In the genomic region with DNA sequence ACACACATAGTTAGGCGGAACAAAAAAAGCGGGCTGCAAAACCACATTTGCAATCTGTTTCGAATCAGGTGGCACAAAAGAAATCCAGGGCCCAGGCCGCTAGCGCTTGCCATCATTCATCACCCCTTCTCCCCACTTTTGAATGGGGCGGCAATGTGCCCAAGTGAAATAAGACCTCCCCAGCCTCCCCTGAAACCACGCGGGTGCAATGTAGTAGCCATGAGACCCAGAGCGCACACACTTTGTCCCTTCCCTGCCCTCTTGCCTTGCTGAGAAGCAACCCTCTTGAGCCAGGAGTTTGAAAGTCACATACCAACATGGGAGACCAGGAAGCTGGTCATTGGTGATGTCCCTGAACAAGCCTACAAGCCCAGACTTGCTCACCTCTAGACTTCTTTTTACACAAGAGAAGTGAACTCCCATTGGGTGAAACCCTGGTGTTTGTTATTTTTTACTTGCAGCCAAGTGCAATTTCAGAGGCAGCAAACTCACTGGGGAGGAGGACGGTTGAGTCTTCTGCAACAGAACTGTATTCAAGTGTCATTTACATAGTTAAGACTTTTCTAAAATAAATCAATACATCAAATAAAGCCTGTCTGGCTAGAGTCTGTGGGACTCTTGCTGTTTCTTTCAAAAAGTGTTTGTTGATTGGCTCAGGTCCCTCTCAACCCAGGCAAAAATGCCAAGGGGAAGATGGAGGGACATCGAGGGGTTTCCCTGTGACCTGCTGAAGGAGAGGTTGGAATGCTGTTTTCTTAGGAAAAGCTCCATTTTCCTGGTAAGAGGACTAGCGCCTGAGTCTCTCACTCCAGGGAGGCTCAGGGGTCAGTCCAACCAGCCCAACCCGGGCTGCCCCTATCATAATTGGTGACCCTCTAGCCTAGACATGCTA, we compare ENCODE assay signal across 15 cellular contexts.
DNase-seq lines count a peak whose midpoint lies in the region; ATAC-seq, FAIRE-seq and TF ChIP-seq lines count a peak whose summit lies in the region.
"Had no signal": no experiment of that assay in that cellular context is flagged by ENCODE, and none has a peak within 500 bp of the region (broad histone marks: within the 10 kb centered on the region; RNA-seq: fewer than 3 reads in every experiment).

No MANE protein-coding gene starts in this region.

- H3K4me3 ChIP-seq in RWPE2 (ENCODE audit: severe bottlenecking), result no peak overlapping the region
- H3K4me3 ChIP-seq in HepG2 (replicated peaks in 1 of 3; ENCODE audit: insufficient read depth in 1 of 3, low read depth in 2 of 3, low read length in 3 of 3), result no peak overlapping the region
- no peak overlapping the region for H3K4me3 ChIP-seq in HAP-1
- H3K4me3 ChIP-seq: esophagus squamous epithelium, left ventricle myocardium inferior had no signal

- CTCF ChIA-PET in HepG2 (lab: Yijun Ruan, JAX; ENCODE audit: low intra/inter-chr PET ratio, low total read pairs), result no interaction called here

- TSS peak; percentile 77 for BruUV-seq in HepG2 (replicated peaks; lab: Mats Ljungman, UMichigan)

- no peaks in the 10 kb centered on the region for H4K20me1 ChIP-seq in HepG2 (ENCODE audit: insufficient read depth, low read length)

- no peaks in the 10 kb centered on the region for H3K36me3 ChIP-seq in RWPE2 (ENCODE audit: low read depth)
- no peaks in the 10 kb centered on the region for H3K36me3 ChIP-seq in HepG2 (replicated peaks in 1 of 2; ENCODE audit: control insufficient read depth in 1 of 2, insufficient read depth in 2 of 2, low read length in 2 of 2)
- no peaks in the 10 kb centered on the region for H3K36me3 ChIP-seq in HAP-1 (replicated peaks)
- H3K36me3 ChIP-seq: esophagus squamous epithelium, left ventricle myocardium inferior had no signal

- TF ChIP-seq CTCF in RWPE2 (IDR thresholded peaks at IDR 0.05; ENCODE audit: poor library complexity, severe bottlenecking) (no peak), HepG2 (CRISPR knock-in tag; IDR thresholded peaks at IDR 0.05) (no peak)

- no peak for FAIRE-seq in HepG2 (lab: Jason Lieb, UNC)
- FAIRE-seq: G401.6, TTC549 had no signal

- POLR2A ChIA-PET in HepG2 (lab: Yijun Ruan, JAX), result interaction anchor here (0.7 to 2.6 kb wide), 12 partner anchors 11 to 183 kb away, joined by 3 to 17 read pairs (median 4); no protein-coding TSS in a partner anchor

- 72% methylated on average over 13 of the region's 13 CpGs for WGBS in HepG2 (ENCODE audit: low lambda C conversion rate)

- H3K79me2 ChIP-seq in HepG2 (ENCODE audit: insufficient read depth, low read length), result no peaks in the 10 kb centered on the region

- H3K9me3 ChIP-seq in RWPE2 (ENCODE audit: severe bottlenecking) (no peaks in the 10 kb centered on the region), HepG2 (ENCODE audit: low read length) (no peaks in the 10 kb centered on the region), HAP-1 (no peaks in the 10 kb centered on the region)
- H3K9me3 ChIP-seq: esophagus squamous epithelium, left ventricle myocardium inferior had no signal

- peak; percentile 14 for ATAC-seq in RWPE2 (ENCODE audit: low read depth)
- peak; percentile 2; the same call in 1 of the 3 replicates for ATAC-seq in HepG2
- ATAC-seq in HG02870 (IDR thresholded peaks at IDR 0.05; ENCODE audit: unreplicated experiment), result no peak
- ATAC-seq in HG03520 (IDR thresholded peaks at IDR 0.05; ENCODE audit: unreplicated experiment), result no peak
- ATAC-seq: activated CD8-positive, alpha-beta T cell treated with anti-CD3 and anti-CD28 coated beads for 36 hours; activated T-helper 17 cell treated with anti-CD3 and anti-CD28 coated beads, Interleukin-2, amount 50 U/mL, for 72 hours had no signal

- H3K27ac ChIP-seq in RWPE2 (ENCODE audit: poor library complexity, severe bottlenecking) (peak overlapping the region; percentile 42), HepG2 (ENCODE audit: extremely low read length, insufficient read depth, low read length) (peak overlapping the region; percentile 45)
- H3K27ac ChIP-seq: left ventricle myocardium inferior had no signal

- DNase-seq in DMS153 (lab: John Stamatoyannopoulos, UW) (peak; percentile 92), LoVo (ENCODE audit: low spot score) (peak; percentile 31), RWPE2 (ENCODE audit: low spot score) (no peak), HepG2 (ENCODE audit: low spot score) (peak; percentile 55), HAP-1 (ENCODE audit: low spot score in 2 of 2) (no peak)
- DNase-seq: activated CD8-positive, alpha-beta T cell treated with anti-CD3 and anti-CD28 coated beads for 36 hours; esophagus squamous epithelium; left ventricle myocardium inferior; MV-4-11; naive B cell had no signal

- peak overlapping the region; percentile 29 for H3K4me2 ChIP-seq in HepG2 (ENCODE audit: low read depth, low read length)

- H3K4me1 ChIP-seq in RWPE2 (ENCODE audit: insufficient read depth, poor library complexity, severe bottlenecking) (peaks cover 36% of the 10 kb centered on the region), HepG2 (ENCODE audit: insufficient read depth, low read length) (peaks cover 83% of the 10 kb centered on the region), HAP-1 (no peaks in the 10 kb centered on the region)

- H3K27me3 ChIP-seq in RWPE2 (ENCODE audit: insufficient read depth, poor library complexity, severe bottlenecking) (no peaks in the 10 kb centered on the region), HepG2 (ENCODE audit: control insufficient read depth in 1 of 2, insufficient read depth in 2 of 2, low read length in 2 of 2) (no peaks in the 10 kb centered on the region), HAP-1 (ENCODE audit: low read depth) (peaks cover 14% of the 10 kb centered on the region)
- H3K27me3 ChIP-seq: esophagus squamous epithelium had no signal

- peak overlapping the region; percentile 29 for H2AFZ ChIP-seq in HepG2 (ENCODE audit: low read length)

- TF ChIP-seq EP300 in HepG2 (IDR thresholded peaks at IDR 0.05; ENCODE audit: low read depth in 2 of 2, low read length in 2 of 2), result no peak
- no peak for TF ChIP-seq EP300 in HepG2 (CRISPR knock-in tag; IDR thresholded peaks at IDR 0.05; ENCODE audit: borderline replicate concordance)

- in situ Hi-C loops in HepG2 (cut with HindIII; ENCODE audit: extremely low pct_ligation_motif_present, low pct_unique_long_range_greater_than_20kb), result no loop called here
- in situ Hi-C loops in HAP-1 (cut with MboI; ENCODE audit: low sequenced_read_pairs), result no loop called here

- TF ChIP-seq POLR2A in HepG2 (IDR thresholded peaks at IDR 0.05; ENCODE audit: insufficient read depth in 1 of 2, low read depth in 2 of 2, low read length in 2 of 2), result no peak

- no peak for TF ChIP-seq RAD21 in HepG2 (CRISPR knock-in tag; IDR thresholded peaks at IDR 0.05)

- H3K9ac ChIP-seq in HepG2 (ENCODE audit: insufficient read depth, low read depth, low read length), result no peak overlapping the region

- intact Hi-C loops in HepG2 (cut with micrococcal nuclease; ENCODE audit: unreplicated experiment), result no loop called here

TF ChIP-seq in HepG2, 621 proteins besides CTCF, POLR2A, EP300 and RAD21 (continues in another document):
- TF ChIP-seq ZNF674 (CRISPR knock-in tag; IDR thresholded peaks at IDR 0.05; ENCODE audit: low read depth) (no peak), NAIF1 (CRISPR knock-in tag; IDR thresholded peaks at IDR 0.05; ENCODE audit: borderline replicate concordance) (0 out of 2 replicates have a peak, but pooled peaks have one; percentile 16), ZNF17 (CRISPR knock-in tag; IDR thresholded peaks at IDR 0.05) (peak; percentile 16; the same call in 1 of the 2 replicates), POLR2G (IDR thresholded peaks at IDR 0.05; ENCODE audit: low read depth, low read length) (peak; percentile 37; the same call in 1 of the 2 replicates), ESRRA (CRISPR knock-in tag; IDR thresholded peaks at IDR 0.05; ENCODE audit: low read depth) (0 out of 2 replicates have a peak, but pooled peaks have one; percentile 35)
- TF ChIP-seq, protein P1, sequence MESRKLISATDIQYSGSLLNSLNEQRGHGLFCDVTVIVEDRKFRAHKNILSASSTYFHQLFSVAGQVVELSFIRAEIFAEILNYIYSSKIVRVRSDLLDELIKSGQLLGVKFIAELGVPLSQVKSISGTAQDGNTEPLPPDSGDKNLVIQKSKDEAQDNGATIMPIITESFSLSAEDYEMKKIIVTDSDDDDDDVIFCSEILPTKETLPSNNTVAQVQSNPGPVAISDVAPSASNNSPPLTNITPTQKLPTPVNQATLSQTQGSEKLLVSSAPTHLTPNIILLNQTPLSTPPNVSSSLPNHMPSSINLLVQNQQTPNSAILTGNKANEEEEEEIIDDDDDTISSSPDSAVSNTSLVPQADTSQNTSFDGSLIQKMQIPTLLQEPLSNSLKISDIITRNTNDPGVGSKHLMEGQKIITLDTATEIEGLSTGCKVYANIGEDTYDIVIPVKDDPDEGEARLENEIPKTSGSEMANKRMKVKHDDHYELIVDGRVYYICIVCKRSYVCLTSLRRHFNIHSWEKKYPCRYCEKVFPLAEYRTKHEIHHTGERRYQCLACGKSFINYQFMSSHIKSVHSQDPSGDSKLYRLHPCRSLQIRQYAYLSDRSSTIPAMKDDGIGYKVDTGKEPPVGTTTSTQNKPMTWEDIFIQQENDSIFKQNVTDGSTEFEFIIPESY (CRISPR knock-in tag; IDR thresholded peaks at IDR 0.05), result peak; percentile 62; the same call in 1 of the 2 replicates
- TF ChIP-seq, protein P2, sequence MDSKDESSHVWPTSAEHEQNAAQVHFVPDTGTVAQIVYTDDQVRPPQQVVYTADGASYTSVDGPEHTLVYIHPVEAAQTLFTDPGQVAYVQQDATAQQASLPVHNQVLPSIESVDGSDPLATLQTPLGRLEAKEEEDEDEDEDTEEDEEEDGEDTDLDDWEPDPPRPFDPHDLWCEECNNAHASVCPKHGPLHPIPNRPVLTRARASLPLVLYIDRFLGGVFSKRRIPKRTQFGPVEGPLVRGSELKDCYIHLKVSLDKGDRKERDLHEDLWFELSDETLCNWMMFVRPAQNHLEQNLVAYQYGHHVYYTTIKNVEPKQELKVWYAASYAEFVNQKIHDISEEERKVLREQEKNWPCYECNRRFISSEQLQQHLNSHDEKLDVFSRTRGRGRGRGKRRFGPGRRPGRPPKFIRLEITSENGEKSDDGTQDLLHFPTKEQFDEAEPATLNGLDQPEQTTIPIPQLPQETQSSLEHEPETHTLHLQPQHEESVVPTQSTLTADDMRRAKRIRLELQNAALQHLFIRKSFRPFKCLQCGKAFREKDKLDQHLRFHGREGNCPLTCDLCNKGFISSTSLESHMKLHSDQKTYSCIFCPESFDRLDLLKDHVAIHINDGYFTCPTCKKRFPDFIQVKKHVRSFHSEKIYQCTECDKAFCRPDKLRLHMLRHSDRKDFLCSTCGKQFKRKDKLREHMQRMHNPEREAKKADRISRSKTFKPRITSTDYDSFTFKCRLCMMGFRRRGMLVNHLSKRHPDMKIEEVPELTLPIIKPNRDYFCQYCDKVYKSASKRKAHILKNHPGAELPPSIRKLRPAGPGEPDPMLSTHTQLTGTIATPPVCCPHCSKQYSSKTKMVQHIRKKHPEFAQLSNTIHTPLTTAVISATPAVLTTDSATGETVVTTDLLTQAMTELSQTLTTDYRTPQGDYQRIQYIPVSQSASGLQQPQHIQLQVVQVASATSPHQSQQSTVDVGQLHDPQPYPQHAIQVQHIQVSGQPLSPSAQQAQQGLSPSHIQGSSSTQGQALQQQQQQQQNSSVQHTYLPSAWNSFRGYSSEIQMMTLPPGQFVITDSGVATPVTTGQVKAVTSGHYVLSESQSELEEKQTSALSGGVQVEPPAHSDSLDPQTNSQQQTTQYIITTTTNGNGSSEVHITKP (CRISPR knock-in tag; IDR thresholded peaks at IDR 0.05; ENCODE audit: low read depth), result no peak; the same call in 1 of the 2 replicates

Comparison
In these comparisons a context has a peak if more than half of its experiments do, and no peak if none do; other contexts are left out.
1. DNase-seq: peak in DMS153 (single experiment), LoVo (single experiment) and HepG2 (single experiment); none in RWPE2 (single experiment) and HAP-1 (0 of 2).
2. ATAC-seq: peak in RWPE2 (single experiment) and HepG2 (single experiment); none in HG02870 (single experiment) and HG03520 (single experiment).